In genomic region chr11:67806728-67807127, GRCh38 we compare ENCODE assay signal across 7 cellular contexts.
DNase-seq lines count a peak whose midpoint lies in the region; ATAC-seq and TF ChIP-seq lines count a peak whose summit lies in the region.
"Not testable (repeated sequence)": the region's sequence is repeated elsewhere in the genome, so short reads cannot be mapped to it uniquely, and the experiment has no call there.

No MANE protein-coding gene starts in this region.

- H3K4me3 Mint-ChIP-seq in activated T-helper 17 cell treated with anti-CD3 and anti-CD28 coated beads, Interleukin-2, amount 50 U/mL, for 72 hours = peak overlapping the region; percentile 82
- H3K4me3 Mint-ChIP-seq in effector memory CD8-positive, alpha-beta T cell = peak overlapping the region; percentile 86 to 87

- peak overlapping the region; percentile 44 to 57; a peak in 2 of 4 replicates for H3K4me3 ChIP-seq in SK-N-SH (ENCODE audit: low read depth in 2 of 2, low read length in 1 of 2)
- not testable (repeated sequence) for H3K4me3 ChIP-seq in parathyroid adenoma (ENCODE audit: low read depth, low read length)

- intact Hi-C loops in left colon (cut with DNase I, micrococcal nuclease) = not testable (repeated sequence)

- not testable (repeated sequence) for TF ChIP-seq EP300 in SK-N-SH (IDR thresholded peaks at IDR 0.05; ENCODE audit: borderline replicate concordance in 1 of 2, low read depth in 1 of 2, low read length in 1 of 2)

- H3K36me3 Mint-ChIP-seq in activated T-helper 17 cell treated with anti-CD3 and anti-CD28 coated beads, Interleukin-2, amount 50 U/mL, for 72 hours (ENCODE audit: low read depth); effector memory CD8-positive, alpha-beta T cell (ENCODE audit: insufficient read depth): not testable (repeated sequence)

- not testable (repeated sequence) for H3K79me2 ChIP-seq in SK-N-SH (ENCODE audit: insufficient read depth); parathyroid adenoma

- not testable (repeated sequence) for H3K27me3 ChIP-seq in SK-N-SH (ENCODE audit: insufficient read depth); parathyroid adenoma (ENCODE audit: control insufficient read depth, insufficient read depth, low read length)

- not testable (repeated sequence) for H3K4me1 ChIP-seq in SK-N-SH (ENCODE audit: control insufficient read depth in 1 of 2, insufficient read depth in 2 of 2, low read depth in 1 of 2, low read length in 1 of 2); parathyroid adenoma

- not testable (repeated sequence) for H4K20me1 ChIP-seq in SK-N-SH (ENCODE audit: insufficient read depth)

- not testable (repeated sequence) for TF ChIP-seq CTCF in SK-N-SH (IDR thresholded peaks at IDR 0.05); parathyroid adenoma (IDR thresholded peaks at IDR 0.05)

- POLR2A ChIA-PET in SK-N-SH (lab: Yijun Ruan, JAX) = interaction anchor here (0.7 to 1.5 kb wide), 2 partner anchors 20 to 176 kb away, joined by 3 to 5 read pairs; no protein-coding TSS in a partner anchor

- WGBS in SK-N-SH (ENCODE audit: low lambda C conversion rate) = 51% methylated on average over 6 of the region's 6 CpGs

- not testable (repeated sequence) for H3K9ac ChIP-seq in SK-N-SH, parathyroid adenoma

- not testable (repeated sequence) for H3K27ac ChIP-seq in SK-N-SH (ENCODE audit: low read depth in 2 of 2, low read length in 1 of 2); parathyroid adenoma

- DNase-seq in DMS79 treated with DMSO at 0.1 percent for 48 hours (lab: John Stamatoyannopoulos, UW) (peak; percentile 80), NCI-H1092 treated with DMSO at 0.1 percent for 48 hours (lab: John Stamatoyannopoulos, UW) (peak; percentile 3), left colon (peak in 1 of 2 donors; percentile 29)
- not testable (repeated sequence) for DNase-seq in SK-N-SH; effector memory CD8-positive, alpha-beta T cell

- ATAC-seq in activated T-helper 17 cell treated with anti-CD3 and anti-CD28 coated beads, Interleukin-2, amount 50 U/mL, for 72 hours (replicated peaks); effector memory CD8-positive, alpha-beta T cell (replicated peaks): not testable (repeated sequence)
- ATAC-seq in left colon = peak; percentile 52

- not testable (repeated sequence) for H3K4me1 Mint-ChIP-seq in activated T-helper 17 cell treated with anti-CD3 and anti-CD28 coated beads, Interleukin-2, amount 50 U/mL, for 72 hours; effector memory CD8-positive, alpha-beta T cell (ENCODE audit: low read depth in 2 of 2)

- not testable (repeated sequence) for H3K9me2 ChIP-seq in SK-N-SH

- TF ChIP-seq RAD21 in SK-N-SH (IDR thresholded peaks at IDR 0.05; ENCODE audit: low read length) = not testable (repeated sequence)

- H3F3A ChIP-seq in SK-N-SH (replicated peaks; ENCODE audit: insufficient read depth) = not testable (repeated sequence)

- H2AFZ ChIP-seq in SK-N-SH (ENCODE audit: low read depth) = peak overlapping the region; percentile 90
- H2AFZ ChIP-seq in parathyroid adenoma = not testable (repeated sequence)

- CTCF ChIA-PET in SK-N-SH (lab: Yijun Ruan, JAX) = interaction anchor here (1.2 kb wide), 1 partner anchor 20 kb away, joined by 3 read pairs; no protein-coding TSS in a partner anchor

- not testable (repeated sequence) for H3K36me3 ChIP-seq in SK-N-SH (replicated peaks in 1 of 2; ENCODE audit: control insufficient read depth in 1 of 2, insufficient read depth in 2 of 2, low read length in 1 of 2); parathyroid adenoma (ENCODE audit: control insufficient read depth, insufficient read depth, low read length)

- H3K9me3 Mint-ChIP-seq in activated T-helper 17 cell treated with anti-CD3 and anti-CD28 coated beads, Interleukin-2, amount 50 U/mL, for 72 hours; effector memory CD8-positive, alpha-beta T cell: not testable (repeated sequence)

- peak overlapping the region; percentile 78; the same call in 1 of the 2 replicates for H3K4me2 ChIP-seq in SK-N-SH
- peak overlapping the region; percentile 55 for H3K4me2 ChIP-seq in parathyroid adenoma (ENCODE audit: low read length)

- not testable (repeated sequence) for H3K27me3 Mint-ChIP-seq in activated T-helper 17 cell treated with anti-CD3 and anti-CD28 coated beads, Interleukin-2, amount 50 U/mL, for 72 hours
- H3K27me3 Mint-ChIP-seq in effector memory CD8-positive, alpha-beta T cell = peaks cover 3 to 11% of the 10 kb centered on the region in 2 donors

- H3K9me3 ChIP-seq in SK-N-SH; parathyroid adenoma (ENCODE audit: control insufficient read depth, low read length): not testable (repeated sequence)

- not testable (repeated sequence) for H3K27ac Mint-ChIP-seq in activated T-helper 17 cell treated with anti-CD3 and anti-CD28 coated beads, Interleukin-2, amount 50 U/mL, for 72 hours
- H3K27ac Mint-ChIP-seq in effector memory CD8-positive, alpha-beta T cell = peak overlapping the region in 1 of 2 donors; percentile 94
